In the genomic region with DNA sequence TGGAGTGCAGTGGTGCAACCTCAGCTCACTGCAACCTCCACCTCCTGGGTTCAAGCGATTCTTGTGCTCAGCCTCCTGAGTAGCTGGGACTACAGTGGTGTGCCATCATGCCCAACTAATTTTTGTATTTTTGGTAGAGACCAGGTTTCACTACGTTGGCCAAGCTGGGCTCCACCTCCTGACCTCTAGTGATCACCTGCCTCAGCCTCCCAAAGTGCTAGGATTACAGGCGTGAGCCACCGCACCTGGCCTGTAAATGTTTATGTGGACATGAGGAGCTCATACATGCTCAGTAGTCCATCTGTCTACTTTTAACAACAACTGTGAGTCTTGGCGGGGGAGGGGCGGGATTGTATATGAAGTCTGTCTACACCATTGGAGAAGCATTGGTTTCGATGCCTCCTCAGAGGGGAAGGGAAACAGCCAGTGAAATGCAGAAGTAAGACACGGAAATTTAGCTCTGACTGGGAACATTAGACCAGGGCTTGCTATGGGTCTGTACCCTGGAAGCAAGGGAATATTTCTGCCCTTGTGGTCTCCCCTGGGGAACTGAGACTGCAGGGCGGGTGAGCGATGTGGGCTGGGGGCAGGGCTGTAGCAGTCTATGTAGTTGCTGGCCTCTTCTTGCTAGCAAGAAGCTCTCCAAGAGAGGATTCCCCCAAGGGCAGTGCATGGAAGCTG, we compare ENCODE assay signal across 12 cellular contexts. TPM values are rescaled to one million over a fixed set of nuclear protein-coding genes. Genes with fewer than 3 reads are reported as not detected.
DNase-seq lines count a peak whose midpoint lies in the region; ATAC-seq lines count a peak whose summit lies in the region.
"Had no signal": no experiment of that assay in that cellular context is flagged by ENCODE, and none has a peak within 500 bp of the region (broad histone marks: within the 10 kb centered on the region; RNA-seq: fewer than 3 reads in every experiment).

No MANE protein-coding gene starts in this region.

- H3K4me3 Mint-ChIP-seq in activated naive CD8-positive, alpha-beta T cell = no peak overlapping the region
- no peak overlapping the region for H3K4me3 Mint-ChIP-seq in activated T-cell treated with anti-CD3 and anti-CD28 coated beads, Interleukin-2, amount 50 U/mL, for 4 hours
- H3K4me3 Mint-ChIP-seq: stimulated activated naive CD8-positive, alpha-beta T cell treated with anti-CD3 and anti-CD28 coated beads, Interleukin-15, Interleukin-2, amounts not matched to agents 100 ng/mL and 50 ng/mL, for 24 hours had no signal

- ATAC-seq in GM19023 (IDR thresholded peaks at IDR 0.05; ENCODE audit: unreplicated experiment) = peak; percentile 60
- peak; percentile 57 for ATAC-seq in HG02981 (IDR thresholded peaks at IDR 0.05; ENCODE audit: unreplicated experiment)
- ATAC-seq in activated T-cell treated with anti-CD3 and anti-CD28 coated beads, Interleukin-2, amount 50 U/mL, for 4 hours = no peak
- no peak for ATAC-seq in HG02588 (IDR thresholded peaks at IDR 0.05; ENCODE audit: unreplicated experiment)

- peak overlapping the region; percentile 38 for H3K27ac Mint-ChIP-seq in activated naive CD8-positive, alpha-beta T cell

- no peaks in the 10 kb centered on the region for H3K9me3 Mint-ChIP-seq in activated naive CD8-positive, alpha-beta T cell (ENCODE audit: low read depth)
- no peaks in the 10 kb centered on the region for H3K9me3 Mint-ChIP-seq in activated T-cell treated with anti-CD3 and anti-CD28 coated beads, Interleukin-2, amount 50 U/mL, for 4 hours
- H3K9me3 Mint-ChIP-seq: stimulated activated naive CD8-positive, alpha-beta T cell treated with anti-CD3 and anti-CD28 coated beads, Interleukin-15, Interleukin-2, amounts not matched to agents 100 ng/mL and 50 ng/mL, for 24 hours had no signal

- H3K36me3 Mint-ChIP-seq in activated naive CD8-positive, alpha-beta T cell = peaks cover 4% of the 10 kb centered on the region
- peaks cover 44% of the 10 kb centered on the region for H3K36me3 Mint-ChIP-seq in activated T-cell treated with anti-CD3 and anti-CD28 coated beads, Interleukin-2, amount 50 U/mL, for 4 hours (ENCODE audit: insufficient read depth)

- H3K4me1 Mint-ChIP-seq in activated naive CD8-positive, alpha-beta T cell (ENCODE audit: low read depth) = peaks cover 16% of the 10 kb centered on the region
- H3K4me1 Mint-ChIP-seq in activated T-cell treated with anti-CD3 and anti-CD28 coated beads, Interleukin-2, amount 50 U/mL, for 4 hours (ENCODE audit: low read depth) = peaks cover 22% of the 10 kb centered on the region

- DNase-seq in occipital lobe (lab: John Stamatoyannopoulos, UW) (peak; percentile 10), AML-193 (lab: John Stamatoyannopoulos, UW) (no peak), HUDEP-2 (lab: John Stamatoyannopoulos, UW; ENCODE audit: unreplicated experiment in 76 of 76) (no peak)
- DNase-seq in activated T-cell treated with anti-CD3 and anti-CD28 coated beads, Interleukin-2, amount 50 U/mL, for 4 hours = no peak
- DNase-seq: NCI-H1417 had no signal

- no peaks in the 10 kb centered on the region for H3K27me3 Mint-ChIP-seq in activated naive CD8-positive, alpha-beta T cell
- H3K27me3 Mint-ChIP-seq in activated T-cell treated with anti-CD3 and anti-CD28 coated beads, Interleukin-2, amount 50 U/mL, for 4 hours (ENCODE audit: low read depth) = no peaks in the 10 kb centered on the region
- H3K27me3 Mint-ChIP-seq: stimulated activated naive CD8-positive, alpha-beta T cell treated with anti-CD3 and anti-CD28 coated beads, Interleukin-15, Interleukin-2, amounts not matched to agents 100 ng/mL and 50 ng/mL, for 24 hours had no signal

RNA-seq across cellular contexts. Expression of gene NUBP1, which starts 9.3 kb away (rescaled TPM):
- 12.3 TPM for total RNA-seq in occipital lobe
- total RNA-seq in activated T-cell treated with anti-CD3 and anti-CD28 coated beads, Interleukin-2, amount 50 U/mL, for 4 hours = 10 to 100 TPM; 42.4 to 52.8 (median 44.1) TPM

RNA-seq across cellular contexts. Expression of gene TEKT5, which starts 58.3 kb away (rescaled TPM):
- total RNA-seq in occipital lobe = 1.2 TPM
- not detected for total RNA-seq in activated T-cell treated with anti-CD3 and anti-CD28 coated beads, Interleukin-2, amount 50 U/mL, for 4 hours
- total RNA-seq: activated CD8-positive, alpha-beta memory T cell treated with anti-CD3 and anti-CD28 coated beads for 36 hours; epithelial cell of proximal tubule had no signal

Comparison
In these comparisons a context has a peak if more than half of its experiments do, and no peak if none do; other contexts are left out.
1. ATAC-seq: peak in GM19023 (single experiment) and HG02981 (single experiment); none in activated T-cell treated with anti-CD3 and anti-CD28 coated beads, Interleukin-2, amount 50 U/mL, for 4 hours (0 of 2) and HG02588 (single experiment).